15 cellular contexts compared by ENCODE assay signal in genomic region chr6:17831135-17831534, GRCh38.
DNase-seq lines count a peak whose midpoint lies in the region; ATAC-seq, FAIRE-seq and TF ChIP-seq lines count a peak whose summit lies in the region.
"Had no signal": no experiment of that assay in that cellular context is flagged by ENCODE, and none has a peak within 500 bp of the region (broad histone marks: within the 10 kb centered on the region; RNA-seq: fewer than 3 reads in every experiment).

No MANE protein-coding gene starts in this region.

- TF ChIP-seq POLR2A in GM12891 (IDR thresholded peaks at IDR 0.05; ENCODE audit: low read depth, low read length): no peak

- FAIRE-seq in GM12891 (lab: Jason Lieb, UNC): no peak

- H3K27me3 ChIP-seq in layer of hippocampus (ENCODE audit: control insufficient read depth, insufficient read depth, low read length): no peaks in the 10 kb centered on the region
- H3K27me3 ChIP-seq: BLaER1 treated with 17β-estradiol and CSF1 and Interleukin-3, amounts not matched to agents 10 nM and 100 nM; colonic mucosa; sigmoid colon; vagina had no signal

- H3K27ac ChIP-seq in layer of hippocampus (ENCODE audit: low read depth, low read length): peak overlapping the region; percentile 43
- H3K27ac ChIP-seq: BLaER1 treated with 17β-estradiol and CSF1 and Interleukin-3, amounts not matched to agents 10 nM and 100 nM; colonic mucosa; vagina had no signal

- in situ Hi-C loops in ACHN (cut with HindIII; ENCODE audit: low pct_ligation_motif_present, low pct_unique_long_range_greater_than_20kb, low sequenced_read_pairs): no loop called here

- no peak for ATAC-seq in GM21423 (IDR thresholded peaks at IDR 0.05; ENCODE audit: unreplicated experiment)

- no peak overlapping the region for H3K4me3 ChIP-seq in HFF-Myc (replicated peaks; ENCODE audit: low read depth, low read length)
- H3K4me3 ChIP-seq: BLaER1 treated with 17β-estradiol and CSF1 and Interleukin-3, amounts not matched to agents 10 nM and 100 nM; colonic mucosa; sigmoid colon; vagina had no signal

- TF ChIP-seq CTCF in HFF-Myc (IDR thresholded peaks at IDR 0.05; ENCODE audit: low read depth, low read length, missing control alignments): no peak

- DNase-seq in ACHN (peak; percentile 55), HFF-Myc (ENCODE audit: extremely low read depth, low read depth) (peak; percentile 30), dedifferentiated amniotic fluid mesenchymal stem cell (ENCODE audit: extremely low spot score) (peak; percentile 42), GM12891 (ENCODE audit: insufficient read length, low spot score) (no peak)
- DNase-seq in activated effector memory CD4-positive, alpha-beta T cell treated with Interleukin-2 at 50 U/mL for 16 hours: no peak
- no peak for DNase-seq in activated CD4-positive, alpha-beta T cell treated with anti-CD3 and anti-CD28 coated beads, Interleukin-2, amount 50 U/mL, for 4 hours
- DNase-seq: activated CD4-positive, alpha-beta T cell treated with anti-CD3 and anti-CD28 coated beads for 48 hours; colonic mucosa; GDM1; NCI-H187 treated with DMSO at 0.1 percent for 48 hours; sigmoid colon had no signal

TF ChIP-seq in GM12891, 5 proteins besides CTCF, POLR2A, EP300 and RAD21:
- TF ChIP-seq POU2F2 (IDR thresholded peaks at IDR 0.05; ENCODE audit: low read depth, low read length) (no peak), TAF1 (IDR thresholded peaks at IDR 0.05; ENCODE audit: low read depth, low read length) (no peak), POLR2AphosphoS5 (IDR thresholded peaks at IDR 0.05; ENCODE audit: low read depth, low read length) (no peak), PAX5 (IDR thresholded peaks at IDR 0.05; ENCODE audit: insufficient read depth, low read length, severe bottlenecking) (no peak), SPI1 (IDR thresholded peaks at IDR 0.05; ENCODE audit: low read depth, low read length) (no peak)

Comparison
In these comparisons a context has a peak if more than half of its experiments do, and no peak if none do; other contexts are left out.
1. DNase-seq: peak in ACHN (single experiment), HFF-Myc (single experiment) and dedifferentiated amniotic fluid mesenchymal stem cell (single experiment); none in activated effector memory CD4-positive, alpha-beta T cell treated with Interleukin-2 at 50 U/mL for 16 hours (single experiment), activated CD4-positive, alpha-beta T cell treated with anti-CD3 and anti-CD28 coated beads, Interleukin-2, amount 50 U/mL, for 4 hours (0 of 2) and GM12891 (single experiment).